8 cellular contexts compared by ENCODE assay signal in genomic region chr6:127855542-127856159, GRCh38. TPM values are rescaled to one million over a fixed set of nuclear protein-coding genes. Genes with fewer than 3 reads are reported as not detected.
DNase-seq lines count a peak whose midpoint lies in the region; ATAC-seq, FAIRE-seq and TF ChIP-seq lines count a peak whose summit lies in the region.

No MANE protein-coding gene starts in this region.

- TF ChIP-seq CTCF in upper lobe of left lung (IDR thresholded peaks at IDR 0.05): peak in 3 of 6 experiments; percentile 24 to 28 (median 25)

- TF ChIP-seq POLR2A in upper lobe of left lung (IDR thresholded peaks at IDR 0.05) (no peak), GM12892 (IDR thresholded peaks at IDR 0.05; ENCODE audit: low read depth, low read length) (no peak)

- H3K27ac ChIP-seq in upper lobe of left lung: no peak overlapping the region

- ATAC-seq in upper lobe of left lung (ENCODE audit: low FRiP score in 2 of 2): no peak

- no peaks in the 10 kb centered on the region for H3K27me3 ChIP-seq in upper lobe of left lung

- DNase-seq in Ammon's horn (ENCODE audit: low spot score) (peak; percentile 71), HEK293T (ENCODE audit: extremely low spot score) (peak; percentile 13), fibroblast of peridontal ligament (ENCODE audit: extremely low read depth) (peak; percentile 76), NCI-H1092 treated with DMSO at 0.1 percent for 48 hours (lab: John Stamatoyannopoulos, UW) (no peak), upper lobe of left lung (no peak), GM12892 (ENCODE audit: insufficient read length) (no peak)
- peak; percentile 33 to 45 for DNase-seq in activated CD4-positive, alpha-beta T cell treated with anti-CD3 and anti-CD28 coated beads, Interleukin-2, amount 50 U/mL, for 48 hours
- peak in 2 of 3 donors; percentile 19 to 36 for DNase-seq in stimulated activated CD4-positive, alpha-beta T cell treated with anti-CD3 and anti-CD28 coated beads, Interleukin-12 subunit alpha, Interleukin-12 subunit beta, amount 100 ng/mL, for 48 hours (ENCODE audit: low read depth in 2 of 3, low spot score in 1 of 3)

- POLR2A ChIA-PET in HEK293T (lab: Yijun Ruan, JAX): no interaction called here

- TF ChIP-seq EP300 in upper lobe of left lung (IDR thresholded peaks at IDR 0.05): no peak

- no peaks in the 10 kb centered on the region for H3K9me3 ChIP-seq in upper lobe of left lung

- H3K4me3 ChIP-seq in upper lobe of left lung: no peak overlapping the region

- no peak for FAIRE-seq in GM12892 (lab: Jason Lieb, UNC)

- no peaks in the 10 kb centered on the region for H3K36me3 ChIP-seq in upper lobe of left lung

- H3K4me1 ChIP-seq in upper lobe of left lung: no peaks in the 10 kb centered on the region

- CTCF ChIA-PET in HEK293T (lab: Yijun Ruan, JAX): interaction anchor here (0.7 to 1.3 kb wide), 6 partner anchors 13 to 1398 kb away, joined by 3 to 4 read pairs (median 4); no protein-coding TSS in a partner anchor

- 57% methylated on average over 4 of the region's 4 CpGs for WGBS in upper lobe of left lung, 2 donors

TF ChIP-seq in HEK293T, 16 proteins besides CTCF, POLR2A, EP300 and RAD21:
- no peak for TF ChIP-seq L3MBTL2 (conservative IDR thresholded peaks at IDR 0.05)
- no peak for TF ChIP-seq LEF1 (IDR thresholded peaks at IDR 0.05; ENCODE audit: borderline replicate concordance)
- no peak for TF ChIP-seq TARDBP (IDR thresholded peaks at IDR 0.05)
- no peak for TF ChIP-seq FOXA1 (IDR thresholded peaks at IDR 0.05)
- TF ChIP-seq PKNOX1 (IDR thresholded peaks at IDR 0.05): no peak
- TF ChIP-seq BHLHE40 (IDR thresholded peaks at IDR 0.05; ENCODE audit: borderline replicate concordance): no peak
- no peak for TF ChIP-seq ZNF384 (IDR thresholded peaks at IDR 0.05)
- TF ChIP-seq CTBP1 (IDR thresholded peaks at IDR 0.05; ENCODE audit: borderline replicate concordance): no peak
- no peak for TF ChIP-seq HDGF (IDR thresholded peaks at IDR 0.05; ENCODE audit: borderline replicate concordance)
- TF ChIP-seq ARNT (IDR thresholded peaks at IDR 0.05): no peak
- no peak for TF ChIP-seq NFRKB (IDR thresholded peaks at IDR 0.05)
- no peak for TF ChIP-seq FOXM1 (IDR thresholded peaks at IDR 0.05; ENCODE audit: borderline replicate concordance)
- TF ChIP-seq SP1 (IDR thresholded peaks at IDR 0.05): no peak
- no peak for TF ChIP-seq SUZ12 (IDR thresholded peaks at IDR 0.05)
- no peak for TF ChIP-seq ELF4 (IDR thresholded peaks at IDR 0.05)
- TF ChIP-seq FOXK2 (IDR thresholded peaks at IDR 0.05): no peak

RNA-seq across cellular contexts. Expression of gene THEMIS, which starts 45.2 kb away (rescaled TPM):
- 1 to 10 TPM; 1.5 to 7.8 (median 2.2) TPM for total RNA-seq in upper lobe of left lung
- 0.17 TPM for polyA plus RNA-seq in GM12892 (2012; ENCODE audit: missing spikeins)

Comparison
In these comparisons a context has a peak if more than half of its experiments do, and no peak if none do; other contexts are left out.
1. DNase-seq: peak in Ammon's horn (single experiment), HEK293T (single experiment), activated CD4-positive, alpha-beta T cell treated with anti-CD3 and anti-CD28 coated beads, Interleukin-2, amount 50 U/mL, for 48 hours (2 of 2), fibroblast of peridontal ligament (single experiment) and stimulated activated CD4-positive, alpha-beta T cell treated with anti-CD3 and anti-CD28 coated beads, Interleukin-12 subunit alpha, Interleukin-12 subunit beta, amount 100 ng/mL, for 48 hours (2 of 3); none in NCI-H1092 treated with DMSO at 0.1 percent for 48 hours (single experiment), upper lobe of left lung (0 of 2) and GM12892 (single experiment).